In the genomic region with DNA sequence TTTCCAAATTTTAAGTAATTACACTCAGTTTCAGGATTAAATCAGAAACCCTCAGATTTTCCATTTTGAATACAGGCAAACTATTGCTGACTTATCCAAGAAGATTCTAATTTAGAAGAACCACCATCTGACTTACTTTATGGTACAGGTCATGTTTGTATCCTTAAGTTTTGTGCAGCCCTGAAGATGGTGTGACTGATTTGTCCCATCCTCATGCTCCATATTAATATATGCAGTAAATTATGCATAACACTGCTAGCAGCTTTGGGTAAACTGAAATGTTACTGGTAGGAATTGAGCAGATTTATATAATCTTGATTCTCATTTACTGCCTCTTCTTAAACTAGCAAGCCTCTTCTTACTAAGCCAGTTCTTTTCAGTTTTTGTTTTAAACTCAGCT, we compare ENCODE assay signal across 14 cellular contexts. TPM values are rescaled to one million over a fixed set of nuclear protein-coding genes. Genes with fewer than 3 reads are reported as not detected.
DNase-seq lines count a peak whose midpoint lies in the region; ATAC-seq and TF ChIP-seq lines count a peak whose summit lies in the region.
"Had no signal": no experiment of that assay in that cellular context is flagged by ENCODE, and none has a peak within 500 bp of the region (broad histone marks: within the 10 kb centered on the region; RNA-seq: fewer than 3 reads in every experiment).

No MANE protein-coding gene starts in this region.

- peaks cover 0 to 2% (median 0%) of the 10 kb centered on the region in 3 donors for H3K27me3 Mint-ChIP-seq in CD14-positive monocyte (ENCODE audit: low read depth in 3 of 3)
- no peaks in the 10 kb centered on the region for H3K27me3 Mint-ChIP-seq in dendritic cell treated with granulocyte-macrophage colony-stimulating factor and Interleukin-4, amounts not matched to agents 40 ng/mL and 50 ng/mL, for 4 days

- H3K36me3 ChIP-seq in KMS-11 (ENCODE audit: insufficient read depth), result peaks cover 11% of the 10 kb centered on the region; the same call in 1 of the 2 replicates
- H3K36me3 ChIP-seq in H7 (replicated peaks; ENCODE audit: control insufficient read depth, insufficient read depth, low read length), result peaks cover 7% of the 10 kb centered on the region
- H3K36me3 ChIP-seq in prostate gland, result no peaks in the 10 kb centered on the region

- peaks cover 13% of the 10 kb centered on the region for H3K4me1 Mint-ChIP-seq in CD14-positive monocyte
- peaks cover 9% of the 10 kb centered on the region for H3K4me1 Mint-ChIP-seq in dendritic cell treated with granulocyte-macrophage colony-stimulating factor and Interleukin-4, amounts not matched to agents 40 ng/mL and 50 ng/mL, for 4 days (ENCODE audit: low read depth)

- H3K4me2 ChIP-seq in KMS-11, result peak overlapping the region; percentile 18

- no peak for DNase-seq in CD14-positive monocyte (ENCODE audit: low spot score)
- no peak for DNase-seq in H7
- no peak for DNase-seq in prostate gland (ENCODE audit: low spot score)
- DNase-seq in head of caudate nucleus, result no peak
- DNase-seq: activated CD4-positive, alpha-beta T cell treated with anti-CD3 and anti-CD28 coated beads, Interleukin-2, amount 50 U/mL, for 4 hours; GDM1; IMR-90; NCI-H187; NCI-H510A; right cardiac atrium; T1000 had no signal

- no peaks in the 10 kb centered on the region for H3K9me3 ChIP-seq in prostate gland

- H3K27me3 ChIP-seq in KMS-11 (ENCODE audit: insufficient read depth, low read depth) (no peaks in the 10 kb centered on the region), H7 (ENCODE audit: control insufficient read depth, insufficient read depth, low read length) (no peaks in the 10 kb centered on the region), prostate gland (replicated peaks; ENCODE audit: insufficient read depth) (no peaks in the 10 kb centered on the region)

- no peak overlapping the region for H3K9ac ChIP-seq in KMS-11

- no peaks in the 10 kb centered on the region for H3K9me3 Mint-ChIP-seq in CD14-positive monocyte
- no peaks in the 10 kb centered on the region for H3K9me3 Mint-ChIP-seq in dendritic cell treated with granulocyte-macrophage colony-stimulating factor and Interleukin-4, amounts not matched to agents 40 ng/mL and 50 ng/mL, for 4 days

- intact Hi-C loops in CD14-positive monocyte (cut with micrococcal nuclease), result no loop called here
- intact Hi-C loops in dendritic cell treated with granulocyte-macrophage colony-stimulating factor and Interleukin-4, amounts not matched to agents 40 ng/mL and 50 ng/mL, for 4 days (cut with micrococcal nuclease), result no loop called here
- intact Hi-C loops in prostate gland (cut with DNase I), result no loop called here
- intact Hi-C loops in head of caudate nucleus (cut with DNase I), result no loop called here

- H3K27ac ChIP-seq in KMS-11 (peak overlapping the region; percentile 28; the same call in 1 of the 2 replicates), prostate gland (no peak overlapping the region)

- H3K79me2 ChIP-seq in KMS-11 (ENCODE audit: insufficient read depth, low read depth), result peaks cover 49% of the 10 kb centered on the region

- H3K4me3 Mint-ChIP-seq in CD14-positive monocyte, result peak overlapping the region in 1 of 2 donors; percentile 31
- no peak overlapping the region for H3K4me3 Mint-ChIP-seq in dendritic cell treated with granulocyte-macrophage colony-stimulating factor and Interleukin-4, amounts not matched to agents 40 ng/mL and 50 ng/mL, for 4 days

- H3K27ac Mint-ChIP-seq in CD14-positive monocyte, result peak overlapping the region in 5 of 7 donors; percentile 10 to 85 (median 58)
- H3K27ac Mint-ChIP-seq in dendritic cell treated with granulocyte-macrophage colony-stimulating factor and Interleukin-4, amounts not matched to agents 40 ng/mL and 50 ng/mL, for 4 days, result peak overlapping the region; percentile 74

- peaks cover 15% of the 10 kb centered on the region for H4K20me1 ChIP-seq in KMS-11 (ENCODE audit: insufficient read depth)

- TF ChIP-seq POLR2A in prostate gland (IDR thresholded peaks at IDR 0.05), result no peak

- no peak overlapping the region for H3K4me3 ChIP-seq in KMS-11 (IDR thresholded peaks at IDR 0.05; ENCODE audit: insufficient read depth, low read depth, low read length)
- H3K4me3 ChIP-seq in H7 (ENCODE audit: insufficient read depth, low read depth, low read length), result no peak overlapping the region
- H3K4me3 ChIP-seq in prostate gland, result no peak overlapping the region

- TF ChIP-seq CTCF in CD14-positive monocyte (IDR thresholded peaks at IDR 0.05) (no peak), KMS-11 (conservative IDR thresholded peaks at IDR 0.05; ENCODE audit: low read depth, low read length) (no peak), prostate gland (IDR thresholded peaks at IDR 0.05) (no peak)

- no peak overlapping the region for H2AFZ ChIP-seq in KMS-11 (ENCODE audit: low read depth)

- ATAC-seq in GM18498 (IDR thresholded peaks at IDR 0.05; ENCODE audit: unreplicated experiment), result peak; percentile 12
- ATAC-seq: right cardiac atrium had no signal

- H3K4me1 ChIP-seq in KMS-11 (ENCODE audit: low read depth, poor library complexity, severe bottlenecking) (peaks cover 87% of the 10 kb centered on the region), prostate gland (replicated peaks) (no peaks in the 10 kb centered on the region)

- peaks cover 12 to 14% of the 10 kb centered on the region in 2 donors for H3K36me3 Mint-ChIP-seq in CD14-positive monocyte
- H3K36me3 Mint-ChIP-seq in dendritic cell treated with granulocyte-macrophage colony-stimulating factor and Interleukin-4, amounts not matched to agents 40 ng/mL and 50 ng/mL, for 4 days (ENCODE audit: low read depth), result peaks cover 7% of the 10 kb centered on the region

RNA-seq across cellular contexts. Expression of gene MEX3C, which starts 25.9 kb away (rescaled TPM):
- polyA plus RNA-seq in CD14-positive monocyte, result 1 to 10 TPM; 2.3 to 5.2 TPM
- 69.8 and 73.7 TPM in 2 replicates for total RNA-seq in H7 (2014; rRNA removed; shearing (Covaris generic))
- total RNA-seq in prostate gland, result 10 to 100 TPM; 29.2 to 54.0 TPM
